Comparison of ENCODE assay signal across 11 cellular contexts in genomic region chr10:73589538-73590126, GRCh38. TPM values are rescaled to one million over a fixed set of nuclear protein-coding genes. Genes with fewer than 3 reads are reported as not detected.
DNase-seq lines count a peak whose midpoint lies in the region; ATAC-seq, FAIRE-seq and TF ChIP-seq lines count a peak whose summit lies in the region.
"Had no signal": no experiment of that assay in that cellular context is flagged by ENCODE, and none has a peak within 500 bp of the region (broad histone marks: within the 10 kb centered on the region; RNA-seq: fewer than 3 reads in every experiment).

No MANE protein-coding gene starts in this region.

- no peak for TF ChIP-seq EP300 in upper lobe of left lung (IDR thresholded peaks at IDR 0.05)

- no peak for FAIRE-seq in endothelial cell of umbilical vein (lab: Jason Lieb, UNC)
- FAIRE-seq: islet of Langerhans had no signal

- H3K27me3 Mint-ChIP-seq in MCF 10A (ENCODE audit: insufficient read depth, unreplicated experiment) (no peaks in the 10 kb centered on the region), mesothelial cell of epicardium (ENCODE audit: low read depth) (peaks cover 36% of the 10 kb centered on the region)

- H3K4me1 ChIP-seq in breast epithelium (peaks cover 0 to 6% of the 10 kb centered on the region in 2 donors), endothelial cell of umbilical vein (ENCODE audit: control insufficient read depth, extremely low read depth, insufficient read depth, low read length) (peaks cover 29% of the 10 kb centered on the region), upper lobe of left lung (peaks cover 47 to 64% (median 56%) of the 10 kb centered on the region in 4 donors)

- H3K9ac ChIP-seq in endothelial cell of umbilical vein (replicated peaks; ENCODE audit: extremely low read depth, insufficient read depth, low read length) = no peak overlapping the region

- TF ChIP-seq POLR2A in breast epithelium (IDR thresholded peaks at IDR 0.05) = no peak
- no peak for TF ChIP-seq POLR2A in endothelial cell of umbilical vein (IDR thresholded peaks at IDR 0.05; ENCODE audit: low read depth, low read length)
- TF ChIP-seq POLR2A in upper lobe of left lung (IDR thresholded peaks at IDR 0.05) = no peak

- CTCF ChIA-PET in MCF 10A (lab: Yijun Ruan, JAX) (interaction anchor here (1.0 to 1.2 kb wide), 2 partner anchors 16 to 60 kb away, joined by 5 to 6 read pairs; no protein-coding TSS in a partner anchor), endothelial cell of umbilical vein (lab: Charles Lee) (no interaction called here), RWPE1 (lab: Yijun Ruan, JAX) (no interaction called here)

- dilution Hi-C loops in endothelial cell of umbilical vein (cut with MboI; ENCODE audit: extremely low pct_ligation_motif_present, low sequenced_read_pairs) = no loop called here

- H3K4me3 ChIP-seq in breast epithelium = peak overlapping the region in 1 of 3 donors; percentile 3
- no peak overlapping the region for H3K4me3 ChIP-seq in endothelial cell of umbilical vein (replicated peaks in 1 of 3; ENCODE audit: insufficient read depth in 1 of 3, low read depth in 1 of 3, low read length in 3 of 3)
- H3K4me3 ChIP-seq in upper lobe of left lung = no peak overlapping the region
- H3K4me3 ChIP-seq: MG63, thoracic aorta had no signal

- ATAC-seq in upper lobe of left lung (ENCODE audit: low FRiP score in 2 of 2) (no peak), GM18517 (IDR thresholded peaks at IDR 0.05; ENCODE audit: unreplicated experiment) (no peak)

- POLR2A ChIA-PET in MCF 10A (lab: Yijun Ruan, JAX) = interaction anchor here (0.6 to 5.3 kb wide), 6 partner anchors 12 to 1776 kb away, joined by 3 to 43 read pairs (median 4); no protein-coding TSS in a partner anchor
- POLR2A ChIA-PET in endothelial cell of umbilical vein (lab: Charles Lee) = no interaction called here
- POLR2A ChIA-PET in RWPE1 (lab: Yijun Ruan, JAX; ENCODE audit: low non-redundant PET) = no interaction called here

- 66 to 69% methylated on average over 3 of the region's 3 CpGs for WGBS in upper lobe of left lung, 2 donors

- H3K9me1 ChIP-seq in endothelial cell of umbilical vein (replicated peaks; ENCODE audit: control insufficient read depth, extremely low read depth, insufficient read depth, low read length) = no peaks in the 10 kb centered on the region

- no peak overlapping the region for H3K4me3 Mint-ChIP-seq in MCF 10A (ENCODE audit: unreplicated experiment)
- H3K4me3 Mint-ChIP-seq in mesothelial cell of epicardium = no peak overlapping the region

- intact Hi-C loops in breast epithelium (cut with DNase I; ENCODE audit: low total_unique reads) = no loop called here
- intact Hi-C loops in MCF 10A (cut with micrococcal nuclease) = no loop called here
- intact Hi-C loops in endothelial cell of umbilical vein (cut with micrococcal nuclease) = loop anchor here (5.0 kb wide), 2 partner anchors 37 to 38 kb away; no protein-coding TSS in a partner anchor

- H3K79me2 ChIP-seq in endothelial cell of umbilical vein (ENCODE audit: control insufficient read depth, insufficient read depth, low read length) = no peaks in the 10 kb centered on the region

- H3K27ac ChIP-seq in breast epithelium (peak overlapping the region; percentile 49 to 83), endothelial cell of umbilical vein (ENCODE audit: insufficient read depth, low read depth, low read length) (no peak overlapping the region), upper lobe of left lung (peak overlapping the region; percentile 6 to 82 (median 25)), RWPE1 (no peak overlapping the region)
- H3K27ac ChIP-seq: thoracic aorta had no signal

- no peak overlapping the region for H3K4me2 ChIP-seq in endothelial cell of umbilical vein (ENCODE audit: insufficient read depth, low read length)

- H3K4me1 Mint-ChIP-seq in MCF 10A (ENCODE audit: insufficient read depth, unreplicated experiment) (peaks cover 39% of the 10 kb centered on the region), mesothelial cell of epicardium (peaks cover 41% of the 10 kb centered on the region)

- H4K20me1 ChIP-seq in endothelial cell of umbilical vein (replicated peaks; ENCODE audit: control insufficient read depth, extremely low read depth, insufficient read depth, low read length) = no peaks in the 10 kb centered on the region

- no peaks in the 10 kb centered on the region for H3K9me3 Mint-ChIP-seq in MCF 10A (ENCODE audit: unreplicated experiment)
- H3K9me3 Mint-ChIP-seq in mesothelial cell of epicardium = peaks cover 8% of the 10 kb centered on the region

- H3K36me3 ChIP-seq in breast epithelium (no peaks in the 10 kb centered on the region), endothelial cell of umbilical vein (ENCODE audit: control insufficient read depth in 2 of 2, extremely low read depth in 1 of 2, insufficient read depth in 2 of 2, low read length in 2 of 2) (no peaks in the 10 kb centered on the region), upper lobe of left lung (no peaks in the 10 kb centered on the region)
- H3K36me3 ChIP-seq: MG63, thoracic aorta had no signal

- H3K27me3 ChIP-seq in breast epithelium (no peaks in the 10 kb centered on the region), endothelial cell of umbilical vein (ENCODE audit: control insufficient read depth in 2 of 2, insufficient read depth in 2 of 2, low read length in 2 of 2) (peaks cover 15% of the 10 kb centered on the region in 2 experiments), upper lobe of left lung (no peaks in the 10 kb centered on the region)
- H3K27me3 ChIP-seq: MG63 had no signal

- no peak for DNase-seq in breast epithelium (ENCODE audit: low spot score in 2 of 2)
- no peak for DNase-seq in MCF 10A (ENCODE audit: unreplicated experiment)
- DNase-seq in endothelial cell of umbilical vein (ENCODE audit: low read depth, low spot score) = peak; percentile 23
- no peak for DNase-seq in mesothelial cell of epicardium (ENCODE audit: low spot score in 2 of 2, unreplicated experiment in 2 of 2)
- DNase-seq in upper lobe of left lung = peak in 1 of 2 donors; percentile 33
- DNase-seq in NCI-H1436 (lab: John Stamatoyannopoulos, UW) = no peak
- DNase-seq in RWPE1 (ENCODE audit: low spot score) = no peak
- DNase-seq: MG63 had no signal

- H3K27ac Mint-ChIP-seq in MCF 10A (ENCODE audit: low read depth, unreplicated experiment) (no peak overlapping the region), mesothelial cell of epicardium (peak overlapping the region; percentile 6)

- BruUV-seq in MCF 10A (replicated peaks; lab: Mats Ljungman, UMichigan) (no TSS peak), endothelial cell of umbilical vein (replicated peaks; lab: Mats Ljungman, UMichigan) (no TSS peak)

- no peak overlapping the region for H2AFZ ChIP-seq in endothelial cell of umbilical vein (ENCODE audit: low read depth, low read length)

- TF ChIP-seq CTCF in breast epithelium (IDR thresholded peaks at IDR 0.05) = no peak
- TF ChIP-seq CTCF in MCF 10A (IDR thresholded peaks at IDR 0.05; ENCODE audit: unreplicated experiment) = no peak
- no peak for TF ChIP-seq CTCF in endothelial cell of umbilical vein (IDR thresholded peaks at IDR 0.05; ENCODE audit: extremely low read depth in 1 of 2, insufficient read depth in 1 of 2, low read depth in 1 of 2, low read length in 2 of 2)
- no peak for TF ChIP-seq CTCF in mesothelial cell of epicardium (IDR thresholded peaks at IDR 0.05; ENCODE audit: unreplicated experiment)
- TF ChIP-seq CTCF in upper lobe of left lung (IDR thresholded peaks at IDR 0.05) = no peak
- TF ChIP-seq CTCF in RWPE1 (conservative IDR thresholded peaks at IDR 0.05; ENCODE audit: low read depth) = no peak

- H3K9me3 ChIP-seq in breast epithelium (no peaks in the 10 kb centered on the region), endothelial cell of umbilical vein (replicated peaks; ENCODE audit: control insufficient read depth, insufficient read depth, low read length) (no peaks in the 10 kb centered on the region), upper lobe of left lung (no peaks in the 10 kb centered on the region)
- H3K9me3 ChIP-seq: thoracic aorta had no signal

- H3K36me3 Mint-ChIP-seq in MCF 10A (ENCODE audit: insufficient read depth, unreplicated experiment) (no peaks in the 10 kb centered on the region), mesothelial cell of epicardium (no peaks in the 10 kb centered on the region)

TF ChIP-seq in endothelial cell of umbilical vein, 7 proteins besides CTCF, POLR2A, EP300 and RAD21 (continues in another document):
- TF ChIP-seq FOS (IDR thresholded peaks at IDR 0.05; ENCODE audit: borderline replicate concordance, insufficient read depth, low read length) (peak; percentile 44), MAX (IDR thresholded peaks at IDR 0.05; ENCODE audit: insufficient read depth, insufficient read length) (no peak), MYC (IDR thresholded peaks at IDR 0.05; ENCODE audit: low read depth, low read length) (no peak)

RNA-seq across cellular contexts. Expression of gene USP54, which starts 1.5 kb away (rescaled TPM):
- total RNA-seq in breast epithelium (100 to 1,000 TPM in 1 of 3 donors, 10 to 100 TPM in 2; 18.2 to 106 (median 57.0) TPM), MCF 10A (2022) (19.6 and 21.4 TPM in 2 replicates), endothelial cell of umbilical vein (13.5 and 14.2 TPM in 2 replicates), mesothelial cell of epicardium (24.5 to 26.9 TPM (median 26.7 TPM) in 3 replicates), upper lobe of left lung (100 to 1,000 TPM in 4 of 6 donors, 10 to 100 TPM in 2; 67.9 to 188 (median 120) TPM)
- 6.5 and 9.3 TPM in 2 replicates for polyA plus RNA-seq in endothelial cell of umbilical vein
- polyA plus RNA-seq in endothelial cell of umbilical vein (2011; cell fraction: cytosol; rRNA removed) = 4.5 and 5.8 TPM in 2 replicates
- 11.7 and 16.5 TPM in 2 replicates for polyA plus RNA-seq in endothelial cell of umbilical vein (2011; cell fraction: nucleus; rRNA removed)
- polyA plus RNA-seq in endothelial cell of umbilical vein (2012) = 5.4 and 10.4 TPM in 2 replicates
- polyA minus RNA-seq in endothelial cell of umbilical vein = 21.0 and 29.7 TPM in 2 replicates
- polyA minus RNA-seq in endothelial cell of umbilical vein (2011; cell fraction: cytosol; rRNA and poly(A)+ RNA removed) = 14.0 TPM
- 11.0 and 14.6 TPM in 2 replicates for polyA minus RNA-seq in endothelial cell of umbilical vein (2011; cell fraction: nucleus; rRNA and poly(A)+ RNA removed)

RNA-seq across cellular contexts. Expression of gene MYOZ1, which starts 51.6 kb away (rescaled TPM):
- total RNA-seq in breast epithelium (1 to 10 TPM in 1 of 3 donors, under 1 TPM in 2; 0.80 to 1.2 (median 0.98) TPM), MCF 10A (2022) (not detected in 2 replicates), endothelial cell of umbilical vein (not detected in 2 replicates), mesothelial cell of epicardium (1.4 to 2.1 TPM (median 1.7 TPM) in 3 replicates), upper lobe of left lung (1 to 10 TPM in 2 of 6 donors, under 1 TPM in 1, not detected in 3; 0.46 to 3.5 (median 2.6) TPM)
- not detected in 2 replicates for polyA plus RNA-seq in endothelial cell of umbilical vein
- not detected in 2 replicates for polyA plus RNA-seq in endothelial cell of umbilical vein (2011; cell fraction: cytosol; rRNA removed)
- not detected in 2 replicates for polyA plus RNA-seq in endothelial cell of umbilical vein (2011; cell fraction: nucleus; rRNA removed)
- not detected in 2 replicates for polyA plus RNA-seq in endothelial cell of umbilical vein (2012)
- polyA minus RNA-seq in endothelial cell of umbilical vein = not detected in 2 replicates
- polyA minus RNA-seq in endothelial cell of umbilical vein (2011; cell fraction: cytosol; rRNA and poly(A)+ RNA removed) = not detected
- not detected in 2 replicates for polyA minus RNA-seq in endothelial cell of umbilical vein (2011; cell fraction: nucleus; rRNA and poly(A)+ RNA removed)

Comparison
In these comparisons a context has a peak if more than half of its experiments do, and no peak if none do; other contexts are left out.
1. H3K27ac ChIP-seq: peak in breast epithelium (2 of 2) and upper lobe of left lung (4 of 4); none in endothelial cell of umbilical vein (single experiment) and RWPE1 (single experiment).